In genomic region chr5:150757087-150757649, GRCh38 we compare ENCODE assay signal across 9 cellular contexts. TPM values are rescaled to one million over a fixed set of nuclear protein-coding genes. Genes with fewer than 3 reads are reported as not detected.
DNase-seq lines count a peak whose midpoint lies in the region; ATAC-seq and TF ChIP-seq lines count a peak whose summit lies in the region.
"Had no signal": no experiment of that assay in that cellular context is flagged by ENCODE, and none has a peak within 500 bp of the region (broad histone marks: within the 10 kb centered on the region; RNA-seq: fewer than 3 reads in every experiment).

No MANE protein-coding gene starts in this region.

- no peaks in the 10 kb centered on the region for H3K27me3 ChIP-seq in CD4-positive, alpha-beta memory T cell (ENCODE audit: insufficient read depth, low read length)
- H3K27me3 ChIP-seq in neutrophil = no peaks in the 10 kb centered on the region
- H3K27me3 ChIP-seq in body of pancreas = no peaks in the 10 kb centered on the region

- 73 to 80% methylated on average over 1 of the region's 1 CpG for WGBS in body of pancreas, 2 donors

- peaks cover 34% of the 10 kb centered on the region for H3K4me1 ChIP-seq in CD4-positive, alpha-beta memory T cell (ENCODE audit: insufficient read depth, low read length)
- H3K4me1 ChIP-seq in neutrophil (ENCODE audit: control insufficient read depth in 1 of 2, insufficient read depth in 1 of 2, low read depth in 1 of 2, low read length in 1 of 2) (peaks cover 29 to 38% of the 10 kb centered on the region in 2 experiments), body of pancreas (peaks cover 48% of the 10 kb centered on the region)

- peaks cover 27% of the 10 kb centered on the region for H3K36me3 ChIP-seq in CD4-positive, alpha-beta memory T cell (ENCODE audit: insufficient read depth, low read length)
- H3K36me3 ChIP-seq in neutrophil (peaks cover 37% of the 10 kb centered on the region), body of pancreas (replicated peaks in 1 of 2; ENCODE audit: insufficient read depth in 1 of 2, low read depth in 2 of 2) (peaks cover 0 to 3% of the 10 kb centered on the region in 2 donors)

- no peaks in the 10 kb centered on the region for H3K27me3 Mint-ChIP-seq in CD4-positive, alpha-beta memory T cell

- peaks cover 32 to 45% (median 39%) of the 10 kb centered on the region in 4 donors for H3K4me1 Mint-ChIP-seq in CD4-positive, alpha-beta memory T cell

- no peak overlapping the region for H3K4me3 ChIP-seq in CD4-positive, alpha-beta memory T cell (ENCODE audit: low read length in 2 of 2)
- peak overlapping the region; percentile 86 for H3K4me3 ChIP-seq in Jurkat, Clone E6-1 (ENCODE audit: low read length)
- H3K4me3 ChIP-seq in choroid plexus epithelial cell (ENCODE audit: low read depth, low read length) = peak overlapping the region; percentile 82
- peak overlapping the region; percentile 76 to 86 for H3K4me3 ChIP-seq in neutrophil (ENCODE audit: low read depth in 1 of 2, low read length in 1 of 2)
- H3K4me3 ChIP-seq in body of pancreas = no peak overlapping the region

- H3K36me3 Mint-ChIP-seq in CD4-positive, alpha-beta memory T cell = peaks cover 30 to 38% of the 10 kb centered on the region in 2 donors

- TF ChIP-seq POLR2A in body of pancreas (IDR thresholded peaks at IDR 0.05) = no peak

- peak overlapping the region in 4 of 7 donors; percentile 25 to 94 (median 58) for H3K27ac Mint-ChIP-seq in CD4-positive, alpha-beta memory T cell

- POLR2A ChIA-PET in CD4-positive, alpha-beta memory T cell (lab: Charles Lee; ENCODE audit: partially characterized antibody) = interaction anchor here (2.6 to 3.9 kb wide), 4 partner anchors 21 to 89 kb away, joined by 21 to 50 read pairs (median 36); partner anchors contain the start of genes IRGM, RBM22 and SMIM3

- H3K27ac ChIP-seq in CD4-positive, alpha-beta memory T cell (ENCODE audit: low read depth, low read length) = peak overlapping the region; percentile 94
- H3K27ac ChIP-seq in neutrophil (peak overlapping the region; percentile 92), body of pancreas (peak overlapping the region in 2 of 4 donors; percentile 20 to 97)

- ATAC-seq in HG02938 (IDR thresholded peaks at IDR 0.05; ENCODE audit: unreplicated experiment) = no peak
- ATAC-seq in body of pancreas = no peak

- no peaks in the 10 kb centered on the region for H3K9me3 ChIP-seq in CD4-positive, alpha-beta memory T cell (ENCODE audit: control insufficient read depth in 1 of 2, low read length in 2 of 2)
- H3K9me3 ChIP-seq in neutrophil (no peaks in the 10 kb centered on the region), body of pancreas (no peaks in the 10 kb centered on the region)

- DNase-seq in CD4-positive, alpha-beta memory T cell = no peak
- DNase-seq in Jurkat, Clone E6-1 (ENCODE audit: low read depth, low spot score) = no peak
- DNase-seq in choroid plexus epithelial cell (ENCODE audit: low read depth) (no peak), CD1c-positive myeloid dendritic cell (ENCODE audit: extremely low spot score) (no peak), AG08396 (ENCODE audit: low spot score) (no peak), body of pancreas (no peak)
- DNase-seq: NCI-H446 treated with DMSO at 0.1 percent for 48 hours had no signal

- CTCF ChIA-PET in CD4-positive, alpha-beta memory T cell (lab: Charles Lee; ENCODE audit: partially characterized antibody) = interaction anchor here (4.4 to 11.0 kb wide), 3 partner anchors 22 to 56 kb away, joined by 15 to 87 read pairs (median 33); partner anchors contain the start of genes RBM22 and SMIM3

- TF ChIP-seq CTCF in choroid plexus epithelial cell (conservative IDR thresholded peaks at IDR 0.05; ENCODE audit: low read depth, low read length) (no peak), neutrophil (IDR thresholded peaks at IDR 0.05) (no peak), body of pancreas (IDR thresholded peaks at IDR 0.05) (no peak)

- no peaks in the 10 kb centered on the region for H3K9me3 Mint-ChIP-seq in CD4-positive, alpha-beta memory T cell

- intact Hi-C loops in CD4-positive, alpha-beta memory T cell (cut with micrococcal nuclease) = no loop called here
- intact Hi-C loops in body of pancreas (cut with DNase I) = no loop called here

- peak overlapping the region; percentile 3 to 69 (median 28) for H3K4me3 Mint-ChIP-seq in CD4-positive, alpha-beta memory T cell

RNA-seq across cellular contexts. Expression of gene DCTN4, which starts 1.6 kb away (rescaled TPM):
- total RNA-seq in CD4-positive, alpha-beta memory T cell = 10 to 100 TPM; 45.5 to 46.0 TPM
- polyA plus RNA-seq in CD4-positive, alpha-beta memory T cell = 1 to 10 TPM; 8.8 to 9.0 TPM
- polyA plus RNA-seq in Jurkat, Clone E6-1 (2012; ENCODE audit: insufficient read depth, insufficient read length) = 25.7 TPM
- 10 to 100 TPM; 30.6 to 49.4 TPM for total RNA-seq in body of pancreas

RNA-seq across cellular contexts. Expression of gene SMIM3, which starts 21.4 kb away (rescaled TPM):
- total RNA-seq in CD4-positive, alpha-beta memory T cell = 1 to 10 TPM; 7.9 to 8.0 TPM
- polyA plus RNA-seq in CD4-positive, alpha-beta memory T cell = 10 to 100 TPM; 19.3 to 19.7 TPM
- polyA plus RNA-seq in Jurkat, Clone E6-1 (2012; ENCODE audit: insufficient read depth, insufficient read length) = 14.1 TPM
- 10 to 100 TPM; 40.2 to 51.6 TPM for total RNA-seq in body of pancreas

RNA-seq across cellular contexts. Expression of gene RBM22, which starts 56.3 kb away (rescaled TPM):
- total RNA-seq in CD4-positive, alpha-beta memory T cell = 10 to 100 TPM; 91.0 to 91.2 TPM
- polyA plus RNA-seq in CD4-positive, alpha-beta memory T cell = 10 to 100 TPM; 52.4 to 69.4 TPM
- polyA plus RNA-seq in Jurkat, Clone E6-1 (2012; ENCODE audit: insufficient read depth, insufficient read length) = 73.5 TPM
- total RNA-seq in body of pancreas = 10 to 100 TPM; 22.8 to 28.7 TPM

Comparison
In these comparisons a context has a peak if more than half of its experiments do, and no peak if none do; other contexts are left out.
1. H3K4me3 ChIP-seq: peak in Jurkat, Clone E6-1 (single experiment), choroid plexus epithelial cell (single experiment) and neutrophil (2 of 2); none in CD4-positive, alpha-beta memory T cell (0 of 2) and body of pancreas (0 of 2).
2. RNA of gene SMIM3, which starts 21.4 kb away (total RNA-seq): 40.2 to 51.6 TPM in body of pancreas; 7.9 to 8.0 TPM in CD4-positive, alpha-beta memory T cell; every median in the first group is over 4 times any median in the second.